Comparison of ENCODE assay signal across 1 cellular context in the genomic region with DNA sequence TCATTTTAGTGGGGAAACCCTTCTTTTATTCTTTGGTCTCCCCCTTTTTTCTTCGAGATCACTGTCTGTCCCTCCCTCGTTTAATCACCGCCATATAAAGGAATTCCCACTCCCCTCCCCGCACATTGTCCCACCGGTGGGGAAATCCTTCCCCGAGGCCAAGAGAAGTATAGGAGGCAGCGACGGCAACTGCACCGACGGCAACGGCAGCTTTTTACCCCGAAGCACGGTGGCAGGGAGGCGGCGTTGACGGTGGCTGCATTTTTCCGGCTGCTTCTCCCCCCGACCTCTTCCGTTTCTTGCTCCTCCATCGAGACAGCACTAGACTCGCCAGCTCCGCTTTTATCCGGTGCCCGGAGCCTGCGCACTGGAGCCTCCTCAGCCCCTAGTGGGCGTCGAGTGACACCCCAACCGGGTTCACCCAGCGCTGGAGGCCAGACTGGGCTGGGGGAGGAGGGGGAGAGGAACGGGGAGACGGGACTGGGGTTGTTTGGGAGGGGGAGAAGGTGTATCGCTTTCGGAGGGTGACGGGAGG.
A peak's percentile ranks its signal among the peaks of the same experiment; 100 is the strongest.
TF ChIP-seq lines count a peak whose summit lies in the region.

No MANE protein-coding gene starts in this region.

TF ChIP-seq in K562, 482 proteins besides CTCF, POLR2A, EP300 and RAD21 (continued from another document and continues in another):
- TF ChIP-seq, protein P1, sequence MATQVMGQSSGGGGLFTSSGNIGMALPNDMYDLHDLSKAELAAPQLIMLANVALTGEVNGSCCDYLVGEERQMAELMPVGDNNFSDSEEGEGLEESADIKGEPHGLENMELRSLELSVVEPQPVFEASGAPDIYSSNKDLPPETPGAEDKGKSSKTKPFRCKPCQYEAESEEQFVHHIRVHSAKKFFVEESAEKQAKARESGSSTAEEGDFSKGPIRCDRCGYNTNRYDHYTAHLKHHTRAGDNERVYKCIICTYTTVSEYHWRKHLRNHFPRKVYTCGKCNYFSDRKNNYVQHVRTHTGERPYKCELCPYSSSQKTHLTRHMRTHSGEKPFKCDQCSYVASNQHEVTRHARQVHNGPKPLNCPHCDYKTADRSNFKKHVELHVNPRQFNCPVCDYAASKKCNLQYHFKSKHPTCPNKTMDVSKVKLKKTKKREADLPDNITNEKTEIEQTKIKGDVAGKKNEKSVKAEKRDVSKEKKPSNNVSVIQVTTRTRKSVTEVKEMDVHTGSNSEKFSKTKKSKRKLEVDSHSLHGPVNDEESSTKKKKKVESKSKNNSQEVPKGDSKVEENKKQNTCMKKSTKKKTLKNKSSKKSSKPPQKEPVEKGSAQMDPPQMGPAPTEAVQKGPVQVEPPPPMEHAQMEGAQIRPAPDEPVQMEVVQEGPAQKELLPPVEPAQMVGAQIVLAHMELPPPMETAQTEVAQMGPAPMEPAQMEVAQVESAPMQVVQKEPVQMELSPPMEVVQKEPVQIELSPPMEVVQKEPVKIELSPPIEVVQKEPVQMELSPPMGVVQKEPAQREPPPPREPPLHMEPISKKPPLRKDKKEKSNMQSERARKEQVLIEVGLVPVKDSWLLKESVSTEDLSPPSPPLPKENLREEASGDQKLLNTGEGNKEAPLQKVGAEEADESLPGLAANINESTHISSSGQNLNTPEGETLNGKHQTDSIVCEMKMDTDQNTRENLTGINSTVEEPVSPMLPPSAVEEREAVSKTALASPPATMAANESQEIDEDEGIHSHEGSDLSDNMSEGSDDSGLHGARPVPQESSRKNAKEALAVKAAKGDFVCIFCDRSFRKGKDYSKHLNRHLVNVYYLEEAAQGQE (CRISPR knock-in tag; IDR thresholded peaks at IDR 0.05; ENCODE audit: low read depth), result 0 out of 2 replicates have a peak, but pooled peaks have one; percentile 2
- TF ChIP-seq MEF2D (tag; conservative IDR thresholded peaks at IDR 0.05; ENCODE audit: low read depth), result peak; percentile 34
- TF ChIP-seq ZSCAN29 (IDR thresholded peaks at IDR 0.05), result peak; percentile 56; the same call in 1 of the 2 replicates
- TF ChIP-seq, protein P2, sequence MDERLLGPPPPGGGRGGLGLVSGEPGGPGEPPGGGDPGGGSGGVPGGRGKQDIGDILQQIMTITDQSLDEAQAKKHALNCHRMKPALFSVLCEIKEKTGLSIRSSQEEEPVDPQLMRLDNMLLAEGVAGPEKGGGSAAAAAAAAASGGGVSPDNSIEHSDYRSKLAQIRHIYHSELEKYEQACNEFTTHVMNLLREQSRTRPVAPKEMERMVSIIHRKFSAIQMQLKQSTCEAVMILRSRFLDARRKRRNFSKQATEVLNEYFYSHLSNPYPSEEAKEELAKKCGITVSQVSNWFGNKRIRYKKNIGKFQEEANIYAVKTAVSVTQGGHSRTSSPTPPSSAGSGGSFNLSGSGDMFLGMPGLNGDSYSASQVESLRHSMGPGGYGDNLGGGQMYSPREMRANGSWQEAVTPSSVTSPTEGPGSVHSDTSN (CRISPR knock-in tag; IDR thresholded peaks at IDR 0.05; ENCODE audit: low read depth), result no peak
- TF ChIP-seq, protein P2 (tag; conservative IDR thresholded peaks at IDR 0.05; ENCODE audit: low read depth), result 0 out of 2 replicates have a peak, but pooled peaks have one; percentile 5
- TF ChIP-seq GTF2A2 (tag; IDR thresholded peaks at IDR 0.05), result peak; percentile 84
- TF ChIP-seq, protein P3, sequence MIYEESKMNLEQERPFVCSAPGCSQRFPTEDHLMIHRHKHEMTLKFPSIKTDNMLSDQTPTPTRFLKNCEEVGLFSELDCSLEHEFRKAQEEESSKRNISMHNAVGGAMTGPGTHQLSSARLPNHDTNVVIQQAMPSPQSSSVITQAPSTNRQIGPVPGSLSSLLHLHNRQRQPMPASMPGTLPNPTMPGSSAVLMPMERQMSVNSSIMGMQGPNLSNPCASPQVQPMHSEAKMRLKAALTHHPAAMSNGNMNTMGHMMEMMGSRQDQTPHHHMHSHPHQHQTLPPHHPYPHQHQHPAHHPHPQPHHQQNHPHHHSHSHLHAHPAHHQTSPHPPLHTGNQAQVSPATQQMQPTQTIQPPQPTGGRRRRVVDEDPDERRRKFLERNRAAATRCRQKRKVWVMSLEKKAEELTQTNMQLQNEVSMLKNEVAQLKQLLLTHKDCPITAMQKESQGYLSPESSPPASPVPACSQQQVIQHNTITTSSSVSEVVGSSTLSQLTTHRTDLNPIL (CRISPR knock-in tag; IDR thresholded peaks at IDR 0.05), result 0 out of 2 replicates have a peak, but pooled peaks have one; percentile 80
- no peak for TF ChIP-seq DIDO1 (tag; IDR thresholded peaks at IDR 0.05; ENCODE audit: low read depth)
- no peak for TF ChIP-seq HNRNPL (IDR thresholded peaks at IDR 0.05; ENCODE audit: low read depth, low read length)
- TF ChIP-seq CREB1 (IDR thresholded peaks at IDR 0.05), result no peak; the same call in 1 of the 2 replicates
- TF ChIP-seq CREB1 (CRISPR knock-in tag; IDR thresholded peaks at IDR 0.05), result peak; percentile 62; the same call in 1 of the 2 replicates
- peak; percentile 59; the same call in 1 of the 2 replicates for TF ChIP-seq MTF1 (CRISPR knock-in tag; IDR thresholded peaks at IDR 0.05; ENCODE audit: borderline replicate concordance)
- no peak; the same call in 1 of the 2 replicates for TF ChIP-seq ZNF644 (tag; IDR thresholded peaks at IDR 0.05; ENCODE audit: low read depth)
- TF ChIP-seq, protein P4, sequence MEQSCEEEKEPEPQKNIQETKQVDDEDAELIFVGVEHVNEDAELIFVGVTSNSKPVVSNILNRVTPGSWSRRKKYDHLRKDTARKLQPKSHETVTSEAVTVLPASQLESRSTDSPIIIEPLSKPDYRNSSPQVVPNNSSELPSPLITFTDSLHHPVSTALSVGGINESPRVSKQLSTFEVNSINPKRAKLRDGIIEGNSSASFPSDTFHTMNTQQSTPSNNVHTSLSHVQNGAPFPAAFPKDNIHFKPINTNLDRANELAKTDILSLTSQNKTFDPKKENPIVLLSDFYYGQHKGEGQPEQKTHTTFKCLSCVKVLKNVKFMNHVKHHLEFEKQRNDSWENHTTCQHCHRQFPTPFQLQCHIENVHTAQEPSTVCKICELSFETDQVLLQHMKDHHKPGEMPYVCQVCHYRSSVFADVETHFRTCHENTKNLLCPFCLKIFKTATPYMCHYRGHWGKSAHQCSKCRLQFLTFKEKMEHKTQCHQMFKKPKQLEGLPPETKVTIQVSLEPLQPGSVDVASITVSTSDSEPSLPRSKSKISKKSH (CRISPR knock-in tag; IDR thresholded peaks at IDR 0.05), result no peak
- TF ChIP-seq LEF1 (IDR thresholded peaks at IDR 0.05), result peak; percentile 90
- no peak for TF ChIP-seq MCM7 (IDR thresholded peaks at IDR 0.05)
- no peak; the same call in 1 of the 2 replicates for TF ChIP-seq HLTF (IDR thresholded peaks at IDR 0.05)
- no peak for TF ChIP-seq SMARCB1 (IDR thresholded peaks at IDR 0.05; ENCODE audit: insufficient read length, low read depth)
- TF ChIP-seq, protein P5, sequence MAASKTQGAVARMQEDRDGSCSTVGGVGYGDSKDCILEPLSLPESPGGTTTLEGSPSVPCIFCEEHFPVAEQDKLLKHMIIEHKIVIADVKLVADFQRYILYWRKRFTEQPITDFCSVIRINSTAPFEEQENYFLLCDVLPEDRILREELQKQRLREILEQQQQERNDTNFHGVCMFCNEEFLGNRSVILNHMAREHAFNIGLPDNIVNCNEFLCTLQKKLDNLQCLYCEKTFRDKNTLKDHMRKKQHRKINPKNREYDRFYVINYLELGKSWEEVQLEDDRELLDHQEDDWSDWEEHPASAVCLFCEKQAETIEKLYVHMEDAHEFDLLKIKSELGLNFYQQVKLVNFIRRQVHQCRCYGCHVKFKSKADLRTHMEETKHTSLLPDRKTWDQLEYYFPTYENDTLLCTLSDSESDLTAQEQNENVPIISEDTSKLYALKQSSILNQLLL (CRISPR knock-in tag; IDR thresholded peaks at IDR 0.05; ENCODE audit: borderline replicate concordance), result no peak
- no peak for TF ChIP-seq ZNF699 (CRISPR knock-in tag; IDR thresholded peaks at IDR 0.05; ENCODE audit: insufficient replicate concordance)
- no peak for TF ChIP-seq MED1 (CRISPR knock-in tag; IDR thresholded peaks at IDR 0.05; ENCODE audit: borderline replicate concordance)
- TF ChIP-seq, protein P6, sequence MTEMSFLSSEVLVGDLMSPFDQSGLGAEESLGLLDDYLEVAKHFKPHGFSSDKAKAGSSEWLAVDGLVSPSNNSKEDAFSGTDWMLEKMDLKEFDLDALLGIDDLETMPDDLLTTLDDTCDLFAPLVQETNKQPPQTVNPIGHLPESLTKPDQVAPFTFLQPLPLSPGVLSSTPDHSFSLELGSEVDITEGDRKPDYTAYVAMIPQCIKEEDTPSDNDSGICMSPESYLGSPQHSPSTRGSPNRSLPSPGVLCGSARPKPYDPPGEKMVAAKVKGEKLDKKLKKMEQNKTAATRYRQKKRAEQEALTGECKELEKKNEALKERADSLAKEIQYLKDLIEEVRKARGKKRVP (CRISPR knock-in tag; IDR thresholded peaks at IDR 0.05), result no peak
- no peak for TF ChIP-seq PRMT5 (CRISPR knock-in tag; IDR thresholded peaks at IDR 0.05)
- peak; percentile 39 for TF ChIP-seq RB1 (IDR thresholded peaks at IDR 0.05; ENCODE audit: low read depth)
- no peak for TF ChIP-seq ZNF124 (CRISPR knock-in tag; IDR thresholded peaks at IDR 0.05)
- TF ChIP-seq, protein P7, sequence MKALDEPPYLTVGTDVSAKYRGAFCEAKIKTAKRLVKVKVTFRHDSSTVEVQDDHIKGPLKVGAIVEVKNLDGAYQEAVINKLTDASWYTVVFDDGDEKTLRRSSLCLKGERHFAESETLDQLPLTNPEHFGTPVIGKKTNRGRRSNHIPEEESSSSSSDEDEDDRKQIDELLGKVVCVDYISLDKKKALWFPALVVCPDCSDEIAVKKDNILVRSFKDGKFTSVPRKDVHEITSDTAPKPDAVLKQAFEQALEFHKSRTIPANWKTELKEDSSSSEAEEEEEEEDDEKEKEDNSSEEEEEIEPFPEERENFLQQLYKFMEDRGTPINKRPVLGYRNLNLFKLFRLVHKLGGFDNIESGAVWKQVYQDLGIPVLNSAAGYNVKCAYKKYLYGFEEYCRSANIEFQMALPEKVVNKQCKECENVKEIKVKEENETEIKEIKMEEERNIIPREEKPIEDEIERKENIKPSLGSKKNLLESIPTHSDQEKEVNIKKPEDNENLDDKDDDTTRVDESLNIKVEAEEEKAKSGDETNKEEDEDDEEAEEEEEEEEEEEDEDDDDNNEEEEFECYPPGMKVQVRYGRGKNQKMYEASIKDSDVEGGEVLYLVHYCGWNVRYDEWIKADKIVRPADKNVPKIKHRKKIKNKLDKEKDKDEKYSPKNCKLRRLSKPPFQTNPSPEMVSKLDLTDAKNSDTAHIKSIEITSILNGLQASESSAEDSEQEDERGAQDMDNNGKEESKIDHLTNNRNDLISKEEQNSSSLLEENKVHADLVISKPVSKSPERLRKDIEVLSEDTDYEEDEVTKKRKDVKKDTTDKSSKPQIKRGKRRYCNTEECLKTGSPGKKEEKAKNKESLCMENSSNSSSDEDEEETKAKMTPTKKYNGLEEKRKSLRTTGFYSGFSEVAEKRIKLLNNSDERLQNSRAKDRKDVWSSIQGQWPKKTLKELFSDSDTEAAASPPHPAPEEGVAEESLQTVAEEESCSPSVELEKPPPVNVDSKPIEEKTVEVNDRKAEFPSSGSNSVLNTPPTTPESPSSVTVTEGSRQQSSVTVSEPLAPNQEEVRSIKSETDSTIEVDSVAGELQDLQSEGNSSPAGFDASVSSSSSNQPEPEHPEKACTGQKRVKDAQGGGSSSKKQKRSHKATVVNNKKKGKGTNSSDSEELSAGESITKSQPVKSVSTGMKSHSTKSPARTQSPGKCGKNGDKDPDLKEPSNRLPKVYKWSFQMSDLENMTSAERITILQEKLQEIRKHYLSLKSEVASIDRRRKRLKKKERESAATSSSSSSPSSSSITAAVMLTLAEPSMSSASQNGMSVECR (CRISPR knock-in tag; IDR thresholded peaks at IDR 0.05), result peak; percentile 84
- TF ChIP-seq HOXB6 (CRISPR knock-in tag; IDR thresholded peaks at IDR 0.05; ENCODE audit: borderline replicate concordance), result 0 out of 2 replicates have a peak, but pooled peaks have one; percentile 42
- TF ChIP-seq BMI1 (IDR thresholded peaks at IDR 0.05; ENCODE audit: low read length), result peak; percentile 32; the same call in 1 of the 2 replicates
- 0 out of 2 replicates have a peak, but pooled peaks have one; percentile 13 for TF ChIP-seq CBFB (CRISPR knock-in tag; IDR thresholded peaks at IDR 0.05)
- no peak for TF ChIP-seq RBM34 (IDR thresholded peaks at IDR 0.05; ENCODE audit: borderline replicate concordance, insufficient read depth, low read length)
- peak; percentile 96; the same call in 1 of the 2 replicates for TF ChIP-seq FOXK1 (CRISPR knock-in tag; IDR thresholded peaks at IDR 0.05; ENCODE audit: borderline replicate concordance)
- peak; percentile 40; the same call in 1 of the 2 replicates for TF ChIP-seq ZNF239 (CRISPR knock-in tag; IDR thresholded peaks at IDR 0.05)
- TF ChIP-seq HSF4 (CRISPR knock-in tag; IDR thresholded peaks at IDR 0.05; ENCODE audit: borderline replicate concordance), result no peak
- 0 out of 2 replicates have a peak, but pooled peaks have one; percentile 30 for TF ChIP-seq NFATC3 (IDR thresholded peaks at IDR 0.05)
- TF ChIP-seq PHF20 (IDR thresholded peaks at IDR 0.05; ENCODE audit: partially characterized antibody), result no peak
- no peak for TF ChIP-seq PURB (CRISPR knock-in tag; IDR thresholded peaks at IDR 0.05; ENCODE audit: low read depth)
